ENCODE assay signal across 29 cellular contexts in genomic region chr2:163592954-163593622, GRCh38.
"Had no signal": no experiment of that assay in that cellular context is flagged by ENCODE, and none has a peak within 500 bp of the region (broad histone marks: within the 10 kb centered on the region; RNA-seq: fewer than 3 reads in every experiment).

No MANE protein-coding gene starts in this region.

- H3K27me3 ChIP-seq: adrenal gland, breast epithelium, gastroesophageal sphincter, sigmoid colon, testis, uterus had no signal

- H3K36me3 Mint-ChIP-seq: activated naive CD8-positive, alpha-beta T cell; memory B cell had no signal

- H3K4me3 Mint-ChIP-seq: activated naive CD8-positive, alpha-beta T cell; activated T-cell treated with anti-CD3 and anti-CD28 coated beads, Interleukin-2, amount 50 U/mL, for 24 hours; activated T-helper 17 cell treated with anti-CD3 and anti-CD28 coated beads, Interleukin-2, amount 50 U/mL, for 72 hours; memory B cell; nephron; T-helper 2 cell treated with Interferon-gamma antibody and Interleukin-4, amounts not matched to agents 5 μg/mL and 100 μg/mL, for 36 hours had no signal

- ATAC-seq: activated T-helper 17 cell treated with anti-CD3 and anti-CD28 coated beads, Interleukin-2, amount 50 U/mL, for 72 hours; gastroesophageal sphincter; left colon had no signal

- H3K36me3 ChIP-seq: adrenal gland, breast epithelium, gastroesophageal sphincter, sigmoid colon, uterus had no signal

- H3K27ac ChIP-seq: adrenal gland, breast epithelium, coronary artery, epithelial cell of prostate, gastroesophageal sphincter, sigmoid colon, testis, uterus had no signal

- H3K9me3 Mint-ChIP-seq: memory B cell; nephron; T-helper 2 cell treated with Interferon-gamma antibody and Interleukin-4, amounts not matched to agents 5 μg/mL and 100 μg/mL, for 36 hours had no signal

- H3K4me1 ChIP-seq: adrenal gland, breast epithelium, testis, uterus had no signal

- DNase-seq: activated CD4-positive, alpha-beta T cell treated with anti-CD3 and anti-CD28 coated beads, Interleukin-2, amount 50 U/mL, for 4 hours; activated CD8-positive, alpha-beta memory T cell treated with anti-CD3 and anti-CD28 coated beads for 24 hours; activated CD8-positive, alpha-beta memory T cell treated with anti-CD3 and anti-CD28 coated beads, Interleukin-2, amount 50 U/mL, for 4 hours; activated T-cell treated with anti-CD3 and anti-CD28 coated beads, Interleukin-2, amount 50 U/mL, for 24 hours; adrenal gland; cerebellar nuclear complex; head of caudate nucleus; hypothalamus; left colon; posterior cingulate gyrus; sigmoid colon; stimulated activated CD4-positive, alpha-beta T cell treated with anti-CD3 and anti-CD28 coated beads, Interleukin-2, amount 100 ng/mL, for 48 hours; stimulated activated naive CD4-positive, alpha-beta T cell; testis; trophoblast cell; uterus had no signal

- H3K9me3 ChIP-seq: adrenal gland, breast epithelium, gastroesophageal sphincter, sigmoid colon, testis, uterus had no signal

- H3K27me3 Mint-ChIP-seq: activated naive CD8-positive, alpha-beta T cell; activated T-cell treated with anti-CD3 and anti-CD28 coated beads, Interleukin-2, amount 50 U/mL, for 24 hours; activated T-helper 17 cell treated with anti-CD3 and anti-CD28 coated beads, Interleukin-2, amount 50 U/mL, for 72 hours; memory B cell had no signal

- FAIRE-seq: astrocyte, keratinocyte, TTC549 had no signal

- H3K27ac Mint-ChIP-seq: activated naive CD8-positive, alpha-beta T cell; activated T-cell treated with anti-CD3 and anti-CD28 coated beads, Interleukin-2, amount 50 U/mL, for 24 hours; activated T-helper 17 cell treated with anti-CD3 and anti-CD28 coated beads, Interleukin-2, amount 50 U/mL, for 72 hours; memory B cell; T-helper 2 cell treated with Interferon-gamma antibody and Interleukin-4, amounts not matched to agents 5 μg/mL and 100 μg/mL, for 36 hours had no signal

- H3K4me1 Mint-ChIP-seq: activated T-helper 17 cell treated with anti-CD3 and anti-CD28 coated beads, Interleukin-2, amount 50 U/mL, for 72 hours; memory B cell had no signal

- H3K4me3 ChIP-seq: adrenal gland, breast epithelium, coronary artery, gastroesophageal sphincter, sigmoid colon, smooth muscle cell, testis, uterus had no signal
